Comparison of ENCODE assay signal across 8 cellular contexts in genomic region chr19:17539288-17540117, GRCh38. TPM values are rescaled to one million over a fixed set of nuclear protein-coding genes. Genes with fewer than 3 reads are reported as not detected.
DNase-seq lines count a peak whose midpoint lies in the region; ATAC-seq, FAIRE-seq and TF ChIP-seq lines count a peak whose summit lies in the region.

No MANE protein-coding gene starts in this region.

- H3K4me2 ChIP-seq in astrocyte (ENCODE audit: low read length): peak overlapping the region; percentile 87

- H3K36me3 ChIP-seq in astrocyte (ENCODE audit: insufficient read depth, low read length): no peaks in the 10 kb centered on the region
- no peaks in the 10 kb centered on the region for H3K36me3 ChIP-seq in urinary bladder (ENCODE audit: insufficient read depth)

- FAIRE-seq in astrocyte (lab: Jason Lieb, UNC): no peak

- H3K27ac Mint-ChIP-seq in astrocyte (ENCODE audit: unreplicated experiment): no peak overlapping the region

- ATAC-seq in HG02642 (IDR thresholded peaks at IDR 0.05; ENCODE audit: poor library complexity, unreplicated experiment): peak; percentile 54

- H3K4me1 Mint-ChIP-seq in astrocyte (ENCODE audit: low read depth, unreplicated experiment): peaks cover 2% of the 10 kb centered on the region

- peaks cover 4% of the 10 kb centered on the region for H3K9me3 Mint-ChIP-seq in astrocyte (ENCODE audit: unreplicated experiment)

- H3K4me3 ChIP-seq in astrocyte (ENCODE audit: insufficient read depth, low read depth, low read length) (peak overlapping the region; percentile 49), urinary bladder (ENCODE audit: low read depth, low read length) (peak overlapping the region; percentile 45)

- no peaks in the 10 kb centered on the region for H4K20me1 ChIP-seq in astrocyte (ENCODE audit: insufficient read depth, low read length)

- TF ChIP-seq CTCF in astrocyte (IDR thresholded peaks at IDR 0.05; ENCODE audit: insufficient read depth, low read depth, low read length): no peak

- 1% methylated on average over 75 of the region's 75 CpGs for WGBS in urinary bladder

- peak overlapping the region; percentile 50 for H3K9ac ChIP-seq in astrocyte (ENCODE audit: low read length)

- peaks cover 3% of the 10 kb centered on the region for H3K27me3 ChIP-seq in astrocyte (ENCODE audit: insufficient read depth, low read length)

- peaks cover 3% of the 10 kb centered on the region for H3K9me3 ChIP-seq in astrocyte (ENCODE audit: insufficient read depth, low read depth, low read length)

- H3K79me2 ChIP-seq in astrocyte (ENCODE audit: insufficient read depth, low read length): no peaks in the 10 kb centered on the region

- H3K4me3 Mint-ChIP-seq in astrocyte (ENCODE audit: unreplicated experiment): peak overlapping the region; percentile 60

- H3K27ac ChIP-seq in astrocyte (ENCODE audit: low read depth, low read length) (no peak overlapping the region), urinary bladder (ENCODE audit: low read depth) (no peak overlapping the region)

- peaks cover 2% of the 10 kb centered on the region for H3K36me3 Mint-ChIP-seq in astrocyte (ENCODE audit: low read depth, unreplicated experiment)

- H3K4me1 ChIP-seq in astrocyte (ENCODE audit: insufficient read depth, low read length) (peaks cover 7% of the 10 kb centered on the region), urinary bladder (ENCODE audit: insufficient read depth) (no peaks in the 10 kb centered on the region)

- peak overlapping the region; percentile 81 for H2AFZ ChIP-seq in astrocyte (ENCODE audit: low read depth, low read length)

- peaks cover 45% of the 10 kb centered on the region for H3K27me3 Mint-ChIP-seq in astrocyte (ENCODE audit: low read depth, unreplicated experiment)

- DNase-seq in DMS 273 (lab: John Stamatoyannopoulos, UW; ENCODE audit: unreplicated experiment) (peak; percentile 98), NCI-H2029 treated with DMSO at 0.1 percent for 48 hours (lab: John Stamatoyannopoulos, UW) (peak; percentile 87), T-helper 9 cell (peak; percentile 98), astrocyte (ENCODE audit: low read depth) (peak; percentile 70), hepatic stellate cell (ENCODE audit: low spot score) (peak; percentile 96), putamen (ENCODE audit: low spot score) (peak; percentile 75)

RNA-seq across cellular contexts. Expression of gene COLGALT1, which starts 15.9 kb away (rescaled TPM):
- total RNA-seq in astrocyte (137 and 152 TPM in 2 replicates), urinary bladder (31.7 TPM)
- polyA plus RNA-seq in urinary bladder: 68.6 TPM

RNA-seq across cellular contexts. Expression of gene PGLS, which starts 28.1 kb away (rescaled TPM):
- total RNA-seq in astrocyte: 102 and 109 TPM in 2 replicates
- 27.2 TPM for total RNA-seq in urinary bladder
- 82.8 TPM for polyA plus RNA-seq in urinary bladder
